Comparison of ENCODE assay signal across 8 cellular contexts in genomic region chr16:2884041-2884451, GRCh38. TPM values are rescaled to one million over a fixed set of nuclear protein-coding genes. Genes with fewer than 3 reads are reported as not detected.
DNase-seq lines count a peak whose midpoint lies in the region; ATAC-seq and TF ChIP-seq lines count a peak whose summit lies in the region.

No MANE protein-coding gene starts in this region.

- no peak for ATAC-seq in GM21825 (IDR thresholded peaks at IDR 0.05; ENCODE audit: unreplicated experiment)
- ATAC-seq in GM19023 (IDR thresholded peaks at IDR 0.05; ENCODE audit: unreplicated experiment) = no peak

- no peaks in the 10 kb centered on the region for H3K4me1 ChIP-seq in ES-I3 (ENCODE audit: insufficient read depth, low read length)
- H3K4me1 ChIP-seq in Peyer's patch = peaks cover 0 to 16% (median 5%) of the 10 kb centered on the region in 4 donors
- peaks cover 5 to 21% (median 14%) of the 10 kb centered on the region in 3 donors for H3K4me1 ChIP-seq in esophagus squamous epithelium

- CTCF ChIA-PET in GM10248 (lab: Yijun Ruan, JAX) = interaction anchor here (0.6 to 3.9 kb wide), 7 partner anchors 12 to 46 kb away, joined by 3 to 34 read pairs (median 8); no protein-coding TSS in a partner anchor

- POLR2A ChIA-PET in GM10248 (lab: Yijun Ruan, JAX) = no interaction called here

- H3K27me3 ChIP-seq in Peyer's patch (no peaks in the 10 kb centered on the region), esophagus squamous epithelium (no peaks in the 10 kb centered on the region)

- H3K9me3 ChIP-seq in ES-I3 (ENCODE audit: control insufficient read depth, insufficient read depth, low read length) = peaks cover 7% of the 10 kb centered on the region; the same call in 1 of the 2 replicates
- H3K9me3 ChIP-seq in Peyer's patch = no peaks in the 10 kb centered on the region
- H3K9me3 ChIP-seq in esophagus squamous epithelium = no peaks in the 10 kb centered on the region

- peak overlapping the region; percentile 84 to 97 (median 95) for H3K27ac ChIP-seq in Peyer's patch
- H3K27ac ChIP-seq in esophagus squamous epithelium = peak overlapping the region; percentile 93 to 97 (median 96)

- no peak for TF ChIP-seq CTCF in Peyer's patch (IDR thresholded peaks at IDR 0.05)
- no peak for TF ChIP-seq CTCF in esophagus squamous epithelium (IDR thresholded peaks at IDR 0.05)
- no peak for TF ChIP-seq CTCF in retinal pigment epithelial cell (conservative IDR thresholded peaks at IDR 0.05; ENCODE audit: low read depth, low read length)
- TF ChIP-seq CTCF in GM10248 (IDR thresholded peaks at IDR 0.05; ENCODE audit: control extremely low read depth, extremely low read depth, low read depth, missing control alignments) = no peak

- intact Hi-C loops in esophagus squamous epithelium (cut with DNase I) = no loop called here

- no peak for DNase-seq in Peyer's patch
- DNase-seq in esophagus squamous epithelium (lab: John Stamatoyannopoulos, UW) = no peak
- DNase-seq in retinal pigment epithelial cell (ENCODE audit: low read depth) = no peak
- DNase-seq in NOMO-1 (lab: John Stamatoyannopoulos, UW; ENCODE audit: unreplicated experiment in 2 of 2) = no peak
- no peak for DNase-seq in GM10248 (ENCODE audit: extremely low spot score)

- H3K4me3 ChIP-seq in Peyer's patch (peak overlapping the region; percentile 61 to 97 (median 80)), esophagus squamous epithelium (peak overlapping the region; percentile 64 to 85 (median 79)), retinal pigment epithelial cell (ENCODE audit: low read length) (peak overlapping the region; percentile 79)

- TF ChIP-seq POLR2A in Peyer's patch (IDR thresholded peaks at IDR 0.05) = no peak
- no peak for TF ChIP-seq POLR2A in esophagus squamous epithelium (IDR thresholded peaks at IDR 0.05)

- peak overlapping the region; percentile 100; the same call in 1 of the 2 replicates for H3K9ac ChIP-seq in ES-I3 (ENCODE audit: low read depth, low read length)

- WGBS in esophagus squamous epithelium, 2 donors = 41 to 53% methylated on average over 11 to 14 of the region's 18 CpGs

- no peaks in the 10 kb centered on the region for H3K36me3 ChIP-seq in ES-I3 (ENCODE audit: insufficient read depth, low read length)
- no peaks in the 10 kb centered on the region for H3K36me3 ChIP-seq in Peyer's patch
- H3K36me3 ChIP-seq in esophagus squamous epithelium = peaks cover 0 to 4% (median 0%) of the 10 kb centered on the region in 3 donors

RNA-seq across cellular contexts. Expression of gene FLYWCH2, which starts 1.0 kb away (rescaled TPM):
- 10 to 100 TPM; 40.8 to 61.3 (median 53.1) TPM for total RNA-seq in Peyer's patch
- total RNA-seq in esophagus squamous epithelium = 10 to 100 TPM; 18.9 to 47.9 (median 39.5) TPM

RNA-seq across cellular contexts. Expression of gene PRSS22, which starts 26.1 kb away (rescaled TPM):
- 1 to 10 TPM in 3 of 4 donors, not detected in 1; 1.4 to 1.9 (median 1.8) TPM for total RNA-seq in Peyer's patch
- total RNA-seq in esophagus squamous epithelium = 100 to 1,000 TPM in 2 of 4 donors, 10 to 100 TPM in 2; 36.6 to 149 (median 113) TPM

RNA-seq across cellular contexts. Expression of gene FLYWCH1, which starts 27.7 kb away (rescaled TPM):
- total RNA-seq in Peyer's patch (10 to 100 TPM; 30.1 to 67.4 (median 46.8) TPM), esophagus squamous epithelium (10 to 100 TPM; 25.4 to 52.1 (median 27.1) TPM)

RNA-seq across cellular contexts. Expression of gene ZG16B, which starts 53.9 kb away (rescaled TPM):
- total RNA-seq in Peyer's patch = 10 to 100 TPM in 1 of 4 donors, 1 to 10 TPM in 3; 2.5 to 13.0 (median 5.5) TPM
- 10 to 100 TPM in 1 of 4 donors, under 1 TPM in 2, not detected in 1; 0.34 to 38.5 (median 0.44) TPM for total RNA-seq in esophagus squamous epithelium

Comparison
In these comparisons a context has a peak if more than half of its experiments do, and no peak if none do; other contexts are left out.
1. RNA of gene PRSS22, which starts 26.1 kb away (total RNA-seq): 36.6 to 149 TPM in esophagus squamous epithelium; 1.4 to 1.9 TPM in Peyer's patch; every median in the first group is over 10 times any median in the second.
2. Peak in every context shown above with its lines, with median percentiles within 50 percentile points of each other: H3K4me3 ChIP-seq.